Comparison of ENCODE assay signal across 25 cellular contexts in genomic region chr3:56732109-56732508, GRCh38. TPM values are rescaled to one million over a fixed set of nuclear protein-coding genes. Genes with fewer than 3 reads are reported as not detected.
DNase-seq lines count a peak whose midpoint lies in the region; ATAC-seq and TF ChIP-seq lines count a peak whose summit lies in the region.
"Had no signal": no experiment of that assay in that cellular context is flagged by ENCODE, and none has a peak within 500 bp of the region (broad histone marks: within the 10 kb centered on the region; RNA-seq: fewer than 3 reads in every experiment).

No MANE protein-coding gene starts in this region.

- TF ChIP-seq CTCF in HEK293 (tag by site-specific recombination; IDR thresholded peaks at IDR 0.05) (no peak), natural killer cell (IDR thresholded peaks at IDR 0.05) (no peak), omental fat pad (IDR thresholded peaks at IDR 0.05) (no peak), right lobe of liver (IDR thresholded peaks at IDR 0.05) (no peak)

- H3K4me1 Mint-ChIP-seq in activated CD4-positive, alpha-beta T cell treated with anti-CD3 and anti-CD28 coated beads for 36 hours = peaks cover 26% of the 10 kb centered on the region
- H3K4me1 Mint-ChIP-seq in natural killer cell = peaks cover 48 to 70% of the 10 kb centered on the region in 2 donors
- H3K4me1 Mint-ChIP-seq: neural crest cell had no signal

- H3K27me3 Mint-ChIP-seq in activated CD4-positive, alpha-beta T cell treated with anti-CD3 and anti-CD28 coated beads for 36 hours = no peaks in the 10 kb centered on the region
- H3K27me3 Mint-ChIP-seq in natural killer cell (ENCODE audit: low read depth in 2 of 2) = no peaks in the 10 kb centered on the region
- H3K27me3 Mint-ChIP-seq: type B pancreatic cell had no signal

- H3K36me3 ChIP-seq in HEK293 (ENCODE audit: control insufficient read depth in 2 of 2, insufficient read depth in 1 of 2, low read length in 2 of 2) (peaks cover 0 to 45% of the 10 kb centered on the region in 2 experiments; a peak in 2 of 3 replicates), right lobe of liver (peaks cover 0 to 5% (median 0%) of the 10 kb centered on the region in 4 donors)
- H3K36me3 ChIP-seq: cardiac muscle cell had no signal

- H3K4me3 ChIP-seq in HEK293 (ENCODE audit: low read depth, low read length) = no peak overlapping the region
- no peak overlapping the region for H3K4me3 ChIP-seq in right lobe of liver
- H3K4me3 ChIP-seq: cardiac muscle cell, dorsolateral prefrontal cortex, PC-9 had no signal

- no peak for TF ChIP-seq POLR2A in right lobe of liver (IDR thresholded peaks at IDR 0.05)

- peak overlapping the region; percentile 8 for H3K27ac Mint-ChIP-seq in activated CD4-positive, alpha-beta T cell treated with anti-CD3 and anti-CD28 coated beads for 36 hours
- peak overlapping the region; percentile 51 to 75 for H3K27ac Mint-ChIP-seq in activated naive CD4-positive, alpha-beta T cell treated with anti-CD3 and anti-CD28 coated beads, Interleukin-2, amount 50 U/mL, for 72 hours
- peak overlapping the region; percentile 89 to 94 for H3K27ac Mint-ChIP-seq in natural killer cell
- H3K27ac Mint-ChIP-seq: type B pancreatic cell had no signal

- H3K4me1 ChIP-seq in HEK293 (ENCODE audit: control insufficient read depth, insufficient read depth, low read length) = no peaks in the 10 kb centered on the region
- H3K4me1 ChIP-seq in right lobe of liver = no peaks in the 10 kb centered on the region

- no peak for ATAC-seq in activated CD4-positive, alpha-beta T cell treated with anti-CD3 and anti-CD28 coated beads for 36 hours
- ATAC-seq in activated naive CD4-positive, alpha-beta T cell treated with anti-CD3 and anti-CD28 coated beads, Interleukin-2, amount 50 U/mL, for 72 hours = no peak
- peak in 2 of 3 donors; percentile 7 to 9 for ATAC-seq in natural killer cell
- ATAC-seq in omental fat pad (ENCODE audit: low FRiP score) = no peak
- ATAC-seq in right lobe of liver = no peak
- ATAC-seq: activated CD4-positive, CD25-positive, alpha-beta regulatory T cell treated with anti-CD3 and anti-CD28 coated beads, Interleukin-2, amount 50 U/mL, for 24 hours; sciatic nerve had no signal

- H3K9me3 ChIP-seq in HEK293 (ENCODE audit: control insufficient read depth, insufficient read depth, low read depth, low read length) (no peaks in the 10 kb centered on the region), right lobe of liver (no peaks in the 10 kb centered on the region)

- no peaks in the 10 kb centered on the region for H3K27me3 ChIP-seq in right lobe of liver
- H3K27me3 ChIP-seq: cardiac muscle cell, dorsolateral prefrontal cortex had no signal

- DNase-seq in activated CD4-positive, alpha-beta T cell treated with anti-CD3 and anti-CD28 coated beads for 36 hours = no peak
- DNase-seq in activated CD4-positive, alpha-beta T cell treated with anti-CD3 and anti-CD28 coated beads, Interleukin-2, amount 50 U/mL, for 48 hours = no peak
- DNase-seq in activated naive CD4-positive, alpha-beta T cell treated with anti-CD3 and anti-CD28 coated beads, Interleukin-2, amount 50 U/mL, for 72 hours (ENCODE audit: low spot score in 2 of 2) = no peak
- DNase-seq in natural killer cell = no peak
- no peak for DNase-seq in omental fat pad (ENCODE audit: low spot score)
- DNase-seq in right lobe of liver = no peak
- no peak for DNase-seq in NCI-H526 treated with DMSO at 0.1 percent for 48 hours (lab: John Stamatoyannopoulos, UW)
- DNase-seq: 8988T; activated effector memory CD4-positive, alpha-beta T cell treated with anti-CD3 and anti-CD28 coated beads, Interleukin-2, amount 50 U/mL, for 16 hours; aorta; DMS79 treated with DMSO at 0.1 percent for 48 hours; dorsolateral prefrontal cortex; H9; kidney; NCI-H1436 treated with DMSO at 0.1 percent for 48 hours; PC-9; posterior cingulate gyrus; Right ventricle myocardium superior had no signal

- no peak overlapping the region for H3K27ac ChIP-seq in HEK293 (ENCODE audit: extremely low read depth, low read depth, low read length)
- H3K27ac ChIP-seq in right lobe of liver = no peak overlapping the region
- H3K27ac ChIP-seq: cardiac muscle cell, dorsolateral prefrontal cortex, KMS-11, PC-9 had no signal

- no peak overlapping the region for H3K4me3 Mint-ChIP-seq in activated CD4-positive, alpha-beta T cell treated with anti-CD3 and anti-CD28 coated beads for 36 hours
- peak overlapping the region; percentile 83 for H3K4me3 Mint-ChIP-seq in natural killer cell
- H3K4me3 Mint-ChIP-seq: H9, neural crest cell, type B pancreatic cell had no signal

- H3K36me3 Mint-ChIP-seq in activated CD4-positive, alpha-beta T cell treated with anti-CD3 and anti-CD28 coated beads for 36 hours (ENCODE audit: low read depth) = peaks cover 65% of the 10 kb centered on the region
- peaks cover 42 to 77% of the 10 kb centered on the region in 2 donors for H3K36me3 Mint-ChIP-seq in activated naive CD4-positive, alpha-beta T cell treated with anti-CD3 and anti-CD28 coated beads, Interleukin-2, amount 50 U/mL, for 72 hours
- H3K36me3 Mint-ChIP-seq in natural killer cell = peaks cover 47% of the 10 kb centered on the region

- CTCF ChIA-PET in activated CD4-positive, alpha-beta T cell treated with anti-CD3 and anti-CD28 coated beads for 36 hours (lab: Charles Lee) = interaction anchor here (1.3 kb wide), 1 partner anchor 67 kb away, joined by 6 read pairs; no protein-coding TSS in a partner anchor
- CTCF ChIA-PET in HEK293 (lab: Yijun Ruan, JAX) = no interaction called here

- intact Hi-C loops in activated CD4-positive, alpha-beta T cell treated with anti-CD3 and anti-CD28 coated beads for 36 hours (cut with DNase I, micrococcal nuclease) = no loop called here
- intact Hi-C loops in natural killer cell (cut with micrococcal nuclease) = loop anchor here (5.0 kb wide), 1 partner anchor 50 kb away; no protein-coding TSS in a partner anchor
- intact Hi-C loops in right lobe of liver (cut with DNase I) = no loop called here

- WGBS in right lobe of liver (ENCODE audit: insufficient coverage, low coverage, low lambda C conversion rate, missing lambda C conversion rate) = 80% methylated on average over 8 of the region's 8 CpGs

- POLR2A ChIA-PET in activated CD4-positive, alpha-beta T cell treated with anti-CD3 and anti-CD28 coated beads for 36 hours (lab: Charles Lee) = interaction anchor here (0.6 kb wide), 1 partner anchor 43 kb away, joined by 4 read pairs; no protein-coding TSS in a partner anchor
- POLR2A ChIA-PET in HEK293 (lab: Yijun Ruan, JAX) = no interaction called here

- H3K9me3 Mint-ChIP-seq in activated CD4-positive, alpha-beta T cell treated with anti-CD3 and anti-CD28 coated beads for 36 hours (ENCODE audit: low read depth) = no peaks in the 10 kb centered on the region
- H3K9me3 Mint-ChIP-seq in activated naive CD4-positive, alpha-beta T cell treated with anti-CD3 and anti-CD28 coated beads, Interleukin-2, amount 50 U/mL, for 72 hours = no peaks in the 10 kb centered on the region
- H3K9me3 Mint-ChIP-seq in natural killer cell = no peaks in the 10 kb centered on the region
- H3K9me3 Mint-ChIP-seq: H9, neural crest cell, type B pancreatic cell had no signal

TF ChIP-seq in HEK293, 187 proteins besides CTCF, POLR2A, EP300 and RAD21:
- no peak for TF ChIP-seq MEIS1 (CRISPR knock-in tag; IDR thresholded peaks at IDR 0.05; ENCODE audit: borderline replicate concordance)
- peak; percentile 72 for TF ChIP-seq SCRT2 (tag by site-specific recombination; IDR thresholded peaks at IDR 0.05)
- no peak for TF ChIP-seq ZNF747 (tag by site-specific recombination; IDR thresholded peaks at IDR 0.05)

RNA-seq across cellular contexts. Expression of gene TASOR, which starts 49.0 kb away (rescaled TPM):
- total RNA-seq in activated CD4-positive, alpha-beta T cell treated with anti-CD3 and anti-CD28 coated beads for 36 hours = 10 to 100 TPM; 56.8 to 65.6 TPM
- 10 to 100 TPM; 37.3 to 68.3 TPM for total RNA-seq in activated naive CD4-positive, alpha-beta T cell treated with anti-CD3 and anti-CD28 coated beads, Interleukin-2, amount 50 U/mL, for 72 hours
- total RNA-seq in natural killer cell (10 to 100 TPM; 73.5 to 96.4 (median 81.8) TPM), omental fat pad (10 to 100 TPM; 44.2 to 86.4 (median 59.9) TPM), right lobe of liver (10 to 100 TPM; 13.7 to 31.0 (median 21.5) TPM)

Comparison
In these comparisons a context has a peak if more than half of its experiments do, and no peak if none do; other contexts are left out.
1. ATAC-seq: peak in natural killer cell (2 of 3); none in activated CD4-positive, alpha-beta T cell treated with anti-CD3 and anti-CD28 coated beads for 36 hours (single experiment), activated naive CD4-positive, alpha-beta T cell treated with anti-CD3 and anti-CD28 coated beads, Interleukin-2, amount 50 U/mL, for 72 hours (0 of 2), omental fat pad (single experiment) and right lobe of liver (0 of 4).
2. H3K27ac Mint-ChIP-seq: peak in every context shown above with its lines; median percentile 92 in natural killer cell; 63 in activated naive CD4-positive, alpha-beta T cell treated with anti-CD3 and anti-CD28 coated beads, Interleukin-2, amount 50 U/mL, for 72 hours; 8 in activated CD4-positive, alpha-beta T cell treated with anti-CD3 and anti-CD28 coated beads for 36 hours.